ENCODE assay signal across 7 cellular contexts in the genomic region with DNA sequence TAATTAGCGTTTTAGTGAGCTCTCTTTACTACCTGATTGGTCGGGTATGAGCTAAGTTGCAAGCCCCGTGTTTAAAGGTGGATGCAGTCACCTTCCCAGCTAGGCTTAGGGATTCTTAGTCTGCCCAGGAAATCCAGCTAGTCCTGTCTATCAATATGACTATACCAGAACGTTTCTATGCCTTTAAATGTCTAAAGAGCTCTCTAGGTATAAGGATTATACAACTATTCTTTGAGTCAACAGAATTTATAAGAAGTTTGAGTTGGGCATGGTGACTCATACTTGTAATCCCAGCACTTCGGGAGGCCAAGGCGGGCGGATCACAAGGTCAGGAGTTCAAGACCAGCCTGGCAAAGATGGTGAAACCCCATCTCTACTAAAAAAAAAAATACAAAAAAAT.
DNase-seq lines count a peak whose midpoint lies in the region; ATAC-seq and TF ChIP-seq lines count a peak whose summit lies in the region.
"Not testable (repeated sequence)": the region's sequence is repeated elsewhere in the genome, so short reads cannot be mapped to it uniquely, and the experiment has no call there.

No MANE protein-coding gene starts in this region.

- not testable (repeated sequence) for BruUV-seq in PC-3 (replicated peaks; lab: Mats Ljungman, UMichigan)

- not testable (repeated sequence) for TF ChIP-seq CTCF in PC-3 (conservative IDR thresholded peaks at IDR 0.05; ENCODE audit: low read depth, low read length)

- ATAC-seq in PC-3 (peak; percentile 18; the same call in 1 of the 2 replicates), esophagus mucosa (peak; percentile 90)
- not testable (repeated sequence) for ATAC-seq in activated naive CD8-positive, alpha-beta T cell treated with anti-CD3 and anti-CD28 coated beads, Interleukin-2, amount 50 U/mL, for 24 hours

- not testable (repeated sequence) for H3K36me3 Mint-ChIP-seq in activated T-cell treated with anti-CD3 and anti-CD28 coated beads, Interleukin-2, amount 50 U/mL, for 24 hours (ENCODE audit: low read depth); activated naive CD8-positive, alpha-beta T cell treated with anti-CD3 and anti-CD28 coated beads, Interleukin-2, amount 50 U/mL, for 24 hours (ENCODE audit: low read depth)

- not testable (repeated sequence) for H2AFZ ChIP-seq in PC-3 (ENCODE audit: low read length)

- H3K9me3 ChIP-seq in PC-3 (ENCODE audit: low read length): not testable (repeated sequence)

- H3K27ac Mint-ChIP-seq in activated T-cell treated with anti-CD3 and anti-CD28 coated beads, Interleukin-2, amount 50 U/mL, for 24 hours: peak overlapping the region; percentile 38
- peak overlapping the region; percentile 15 for H3K27ac Mint-ChIP-seq in activated naive CD8-positive, alpha-beta T cell treated with anti-CD3 and anti-CD28 coated beads, Interleukin-2, amount 50 U/mL, for 24 hours

- not testable (repeated sequence) for H3F3A ChIP-seq in PC-3 (ENCODE audit: low read length, unreplicated experiment)

- CTCF ChIA-PET in PC-3 (lab: Charles Lee): interaction anchor here (0.7 kb wide), 1 partner anchor 149 kb away, joined by 5 read pairs; no protein-coding TSS in a partner anchor

- H3K9me2 ChIP-seq in PC-3 (replicated peaks; ENCODE audit: low read length): not testable (repeated sequence)

- peak overlapping the region; percentile 94 for H3K9ac ChIP-seq in PC-3 (ENCODE audit: low read length)

- H3K4me2 ChIP-seq in PC-3 (ENCODE audit: low read length): 0 out of 2 replicates have a peak overlapping the region, but pooled peaks have one; percentile 47

- peak overlapping the region; percentile 100 for H3K27ac ChIP-seq in PC-3 (ENCODE audit: low read length)

- not testable (repeated sequence) for H3K4me3 ChIP-seq in PC-3 (ENCODE audit: low read length)

- not testable (repeated sequence) for H4K20me1 ChIP-seq in PC-3 (ENCODE audit: low read length)

- intact Hi-C loops in PC-3 (cut with micrococcal nuclease): loop anchor here (5.0 kb wide), 2 partner anchors 71 to 181 kb away; no protein-coding TSS in a partner anchor

- not testable (repeated sequence) for H3K79me2 ChIP-seq in PC-3 (ENCODE audit: low read length)

- H3K9me3 Mint-ChIP-seq in activated T-cell treated with anti-CD3 and anti-CD28 coated beads, Interleukin-2, amount 50 U/mL, for 24 hours: not testable (repeated sequence)
- H3K9me3 Mint-ChIP-seq in activated naive CD8-positive, alpha-beta T cell treated with anti-CD3 and anti-CD28 coated beads, Interleukin-2, amount 50 U/mL, for 24 hours: peaks cover 12% of the 10 kb centered on the region

- DNase-seq in ELR (ENCODE audit: low read depth) (peak; percentile 12), HCEC 1CT (peak; percentile 28), PC-3 (peak; percentile 72), RPMI7951 (ENCODE audit: low read depth) (peak; percentile 28)
- DNase-seq in activated T-cell treated with anti-CD3 and anti-CD28 coated beads, Interleukin-2, amount 50 U/mL, for 24 hours; activated naive CD8-positive, alpha-beta T cell treated with anti-CD3 and anti-CD28 coated beads, Interleukin-2, amount 50 U/mL, for 24 hours: not testable (repeated sequence)

- peaks cover 27% of the 10 kb centered on the region for H3K4me1 Mint-ChIP-seq in activated T-cell treated with anti-CD3 and anti-CD28 coated beads, Interleukin-2, amount 50 U/mL, for 24 hours (ENCODE audit: low read depth)
- peaks cover 21% of the 10 kb centered on the region for H3K4me1 Mint-ChIP-seq in activated naive CD8-positive, alpha-beta T cell treated with anti-CD3 and anti-CD28 coated beads, Interleukin-2, amount 50 U/mL, for 24 hours

- H3K27me3 ChIP-seq in PC-3 (ENCODE audit: low read length): not testable (repeated sequence)

- H3K36me3 ChIP-seq in PC-3 (ENCODE audit: low read depth, low read length): not testable (repeated sequence)

- POLR2A ChIA-PET in PC-3 (lab: Charles Lee; ENCODE audit: unreplicated experiment): not testable (repeated sequence)

- peaks cover 33% of the 10 kb centered on the region for H3K4me1 ChIP-seq in PC-3 (ENCODE audit: insufficient read depth, low read length)

- H3K4me3 Mint-ChIP-seq in activated T-cell treated with anti-CD3 and anti-CD28 coated beads, Interleukin-2, amount 50 U/mL, for 24 hours; activated naive CD8-positive, alpha-beta T cell treated with anti-CD3 and anti-CD28 coated beads, Interleukin-2, amount 50 U/mL, for 24 hours: not testable (repeated sequence)

- peaks cover 20% of the 10 kb centered on the region for H3K27me3 Mint-ChIP-seq in activated T-cell treated with anti-CD3 and anti-CD28 coated beads, Interleukin-2, amount 50 U/mL, for 24 hours
- peaks cover 15% of the 10 kb centered on the region for H3K27me3 Mint-ChIP-seq in activated naive CD8-positive, alpha-beta T cell treated with anti-CD3 and anti-CD28 coated beads, Interleukin-2, amount 50 U/mL, for 24 hours
